ENCODE assay signal across 17 cellular contexts in genomic region chr9:34541540-34541939, GRCh38. TPM values are rescaled to one million over a fixed set of nuclear protein-coding genes. Genes with fewer than 3 reads are reported as not detected.
DNase-seq lines count a peak whose midpoint lies in the region; ATAC-seq and TF ChIP-seq lines count a peak whose summit lies in the region.
"Had no signal": no experiment of that assay in that cellular context is flagged by ENCODE, and none has a peak within 500 bp of the region (broad histone marks: within the 10 kb centered on the region; RNA-seq: fewer than 3 reads in every experiment).

No MANE protein-coding gene starts in this region.

- no peak overlapping the region for H3K4me2 ChIP-seq in neuronal stem cell (ENCODE audit: insufficient read depth, low read length, poor library complexity, severe bottlenecking)

- no peak for TF ChIP-seq POLR2A in sigmoid colon (IDR thresholded peaks at IDR 0.05)

- H2BK120ac ChIP-seq in neuronal stem cell (ENCODE audit: low read depth, low read length) = no peak overlapping the region

- TF ChIP-seq EP300 in sigmoid colon (IDR thresholded peaks at IDR 0.05) = no peak

- no peak overlapping the region for H2BK15ac ChIP-seq in neuronal stem cell (ENCODE audit: low read length)

- no CpG with 5 or more reads among the region's 7 CpGs for WGBS in neuronal stem cell (ENCODE audit: extremely low coverage in 2 of 2, insufficient read length in 2 of 2, insufficient replicate concordance in 1 of 2), 2 donors
- WGBS in sigmoid colon, 2 donors = 78 to 79% methylated on average over 7 of the region's 7 CpGs

- peaks cover under 1 to 2% of the 10 kb centered on the region in 2 donors for H3K9me3 ChIP-seq in neuronal stem cell (replicated peaks in 1 of 2; ENCODE audit: control insufficient read depth in 2 of 2, insufficient read depth in 1 of 2, low read depth in 1 of 2, low read length in 2 of 2)
- no peaks in the 10 kb centered on the region for H3K9me3 ChIP-seq in sigmoid colon
- H3K9me3 ChIP-seq: BE2C, HAP-1 had no signal

- H3K23ac ChIP-seq in neuronal stem cell (ENCODE audit: low read depth, low read length, poor library complexity) = no peak overlapping the region

- H3K27ac ChIP-seq in neuronal stem cell (replicated peaks; ENCODE audit: low read length) (no peak overlapping the region), sigmoid colon (no peak overlapping the region)
- H3K27ac ChIP-seq: GM23248 had no signal

- H3K27me3 ChIP-seq in neuronal stem cell (ENCODE audit: control insufficient read depth in 3 of 3, insufficient read depth in 3 of 3, low read depth in 1 of 3, low read length in 3 of 3) (peaks cover 0 to 9% (median 0%) of the 10 kb centered on the region in 3 experiments), sigmoid colon (peaks cover 0 to 7% (median 0%) of the 10 kb centered on the region in 3 donors)
- H3K27me3 ChIP-seq: BE2C had no signal

- H2AFZ ChIP-seq in neuronal stem cell (ENCODE audit: low read length) = no peak overlapping the region
- H2AFZ ChIP-seq: GM23248 had no signal

- no peak overlapping the region for H2BK12ac ChIP-seq in neuronal stem cell (ENCODE audit: low read length)

- H3K4me1 ChIP-seq in neuronal stem cell (ENCODE audit: control insufficient read depth in 2 of 2, insufficient read depth in 1 of 2, low read depth in 1 of 2, low read length in 2 of 2) = no peaks in the 10 kb centered on the region
- H3K4me1 ChIP-seq in sigmoid colon = peaks cover 0 to under 1% (median 0%) of the 10 kb centered on the region in 4 donors
- H3K4me1 ChIP-seq: HAP-1 had no signal

- no peak overlapping the region for H2AK5ac ChIP-seq in neuronal stem cell (ENCODE audit: low read depth, low read length)

- H3K14ac ChIP-seq in neuronal stem cell (ENCODE audit: low read length) = no peak overlapping the region

- peak overlapping the region; percentile 42 for H3K18ac ChIP-seq in neuronal stem cell (ENCODE audit: low read length)

- H3K4ac ChIP-seq in neuronal stem cell (ENCODE audit: low read length) = no peak overlapping the region

- H3K4me3 ChIP-seq in neuronal stem cell (ENCODE audit: low read length in 2 of 2) = peak overlapping the region in 1 of 2 donors; percentile 46
- no peak overlapping the region for H3K4me3 ChIP-seq in sigmoid colon
- H3K4me3 ChIP-seq: GM12878, GM23248, HAP-1 had no signal

- H3K36me3 ChIP-seq in neuronal stem cell (replicated peaks in 1 of 2; ENCODE audit: control insufficient read depth in 2 of 2, insufficient read depth in 2 of 2, low read length in 2 of 2) = no peaks in the 10 kb centered on the region
- H3K36me3 ChIP-seq in sigmoid colon = no peaks in the 10 kb centered on the region
- H3K36me3 ChIP-seq: BE2C, HAP-1 had no signal

- no peak overlapping the region for H3K9ac ChIP-seq in neuronal stem cell (ENCODE audit: low read depth, low read length, poor library complexity)
- H3K9ac ChIP-seq: GM23248 had no signal

- TF ChIP-seq CTCF in sigmoid colon (IDR thresholded peaks at IDR 0.05) = no peak

- H4K8ac ChIP-seq in neuronal stem cell (ENCODE audit: low read depth, low read length) = no peak overlapping the region

- no peak overlapping the region for H2BK5ac ChIP-seq in neuronal stem cell (ENCODE audit: low read length)

- peaks cover under 1% of the 10 kb centered on the region for H3K79me1 ChIP-seq in neuronal stem cell (ENCODE audit: low read depth, low read length)

- ATAC-seq in Right ventricle myocardium inferior = no peak
- no peak for ATAC-seq in Right ventricle myocardium superior (ENCODE audit: poor library complexity)
- ATAC-seq in GM19023 (IDR thresholded peaks at IDR 0.05; ENCODE audit: unreplicated experiment) = no peak
- ATAC-seq: GM12878 had no signal

- intact Hi-C loops in Right ventricle myocardium inferior (cut with DNase I) (no loop called here), Right ventricle myocardium superior (cut with DNase I) (no loop called here), sigmoid colon (cut with DNase I) (no loop called here)

- H4K91ac ChIP-seq in neuronal stem cell (ENCODE audit: low read depth, low read length, poor library complexity) = no peak overlapping the region

- DNase-seq in Right ventricle myocardium inferior (ENCODE audit: missing footprints) (peak; percentile 8), Right ventricle myocardium superior (no peak), neuronal stem cell (ENCODE audit: low spot score) (no peak), sigmoid colon (peak; percentile 21), NCI-H526 treated with DMSO at 0.1 percent for 48 hours (lab: John Stamatoyannopoulos, UW) (no peak)
- DNase-seq: C1 segment of cervical spinal cord; CD4-positive, CD25-positive, alpha-beta regulatory T cell; CD8-positive, alpha-beta memory T cell; COR-L47; DMS 273 treated with DMSO at 0.1 percent for 48 hours; DND-41 had no signal

RNA-seq across cellular contexts. Expression of gene ENHO, which starts 18.8 kb away (rescaled TPM):
- total RNA-seq in Right ventricle myocardium inferior (0.51 TPM), Right ventricle myocardium superior (0.48 TPM), sigmoid colon (1 to 10 TPM in 1 of 4 donors, not detected in 3; 2.5 TPM)
- polyA plus RNA-seq in neuronal stem cell (2013, experiment 1 of 2) = 18.0 TPM
- 16.3 TPM for polyA plus RNA-seq in neuronal stem cell (2013, experiment 2 of 2)
- polyA plus RNA-seq in sigmoid colon = 1 to 10 TPM; 1.9 to 7.4 (median 6.0) TPM
- total RNA-seq: GM12878, GM23248 had no signal
- polyA plus RNA-seq: CD8-positive, alpha-beta memory T cell; GM12878; GM23248 had no signal

RNA-seq across cellular contexts. Expression of gene CNTFR, which starts 48.0 kb away (rescaled TPM):
- 8.7 TPM for total RNA-seq in Right ventricle myocardium inferior
- total RNA-seq in Right ventricle myocardium superior = 7.8 TPM
- polyA plus RNA-seq in neuronal stem cell (2013, experiment 1 of 2) = 127 TPM
- polyA plus RNA-seq in neuronal stem cell (2013, experiment 2 of 2) = 126 TPM
- 10 to 100 TPM in 1 of 4 donors, 1 to 10 TPM in 3; 3.0 to 12.9 (median 7.5) TPM for total RNA-seq in sigmoid colon
- 1 to 10 TPM; 1.6 to 4.6 (median 4.2) TPM for polyA plus RNA-seq in sigmoid colon
- total RNA-seq: CD4-positive, CD25-positive, alpha-beta regulatory T cell; CD8-positive, alpha-beta memory T cell; GM12878; GM23248; HT-29 had no signal
- polyA plus RNA-seq: CD4-positive, CD25-positive, alpha-beta regulatory T cell; CD8-positive, alpha-beta memory T cell; GM12878; GM23248 had no signal

Comparison
In these comparisons a context has a peak if more than half of its experiments do, and no peak if none do; other contexts are left out.
1. DNase-seq: peak in Right ventricle myocardium inferior (single experiment) and sigmoid colon (single experiment); none in Right ventricle myocardium superior (single experiment), neuronal stem cell (single experiment) and NCI-H526 treated with DMSO at 0.1 percent for 48 hours (single experiment).